Comparison of ENCODE assay signal across 15 cellular contexts in the genomic region with DNA sequence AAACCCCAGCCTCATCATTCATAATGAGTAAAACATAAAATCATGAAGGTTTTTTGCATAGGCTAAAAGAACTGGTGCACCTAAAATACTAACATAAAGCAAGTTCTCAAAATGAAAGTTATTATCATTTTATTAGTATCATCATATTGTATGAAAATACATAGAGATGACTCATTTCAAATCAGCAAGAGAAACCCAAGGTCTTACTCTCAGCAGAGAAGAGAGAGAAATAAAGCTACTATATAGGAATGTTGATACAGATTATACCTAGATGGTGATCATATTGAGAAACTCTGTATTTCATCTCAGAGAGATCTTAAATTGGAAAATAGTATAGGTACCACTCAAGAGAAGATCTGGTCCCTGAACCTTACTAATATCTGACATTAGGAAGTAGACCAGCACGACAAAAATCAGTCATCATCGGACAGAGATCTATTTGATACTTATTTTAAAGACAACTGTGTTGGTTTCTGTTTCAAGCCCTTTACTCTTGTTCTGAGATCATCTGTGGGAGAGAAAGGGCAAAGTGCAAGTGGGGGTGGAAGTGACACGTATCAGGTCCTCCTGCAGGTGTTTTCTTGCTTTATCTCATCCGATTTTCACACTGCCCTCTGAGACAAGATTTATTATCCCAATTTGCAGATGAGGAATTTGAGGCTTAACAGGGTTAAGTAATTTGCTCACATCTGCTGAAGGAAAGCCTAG.
DNase-seq lines count a peak whose midpoint lies in the region; ATAC-seq and TF ChIP-seq lines count a peak whose summit lies in the region.
"Had no signal": no experiment of that assay in that cellular context is flagged by ENCODE, and none has a peak within 500 bp of the region (broad histone marks: within the 10 kb centered on the region; RNA-seq: fewer than 3 reads in every experiment).

No MANE protein-coding gene starts in this region.

- H3K4me1 Mint-ChIP-seq in activated CD8-positive, alpha-beta T cell treated with anti-CD3 and anti-CD28 coated beads for 36 hours (ENCODE audit: low read depth) = no peaks in the 10 kb centered on the region
- H3K4me1 Mint-ChIP-seq in activated CD8-positive, alpha-beta T cell treated with anti-CD3 and anti-CD28 coated beads, Interleukin-2, amount 10 ng/mL, durations not matched to agents 7 days and 5 days (ENCODE audit: low read depth) = no peaks in the 10 kb centered on the region
- no peaks in the 10 kb centered on the region for H3K4me1 Mint-ChIP-seq in stimulated activated effector memory CD8-positive, alpha-beta T cell treated with anti-CD3 and anti-CD28 coated beads, Interleukin-12 subunit alpha, Interleukin-12 subunit beta, amount 100 ng/mL, for 72 hours

- no peaks in the 10 kb centered on the region for H3K4me1 ChIP-seq in adrenal gland (replicated peaks in 1 of 2)

- WGBS in adrenal gland, 4 donors = 32 to 56% (median 44%) methylated on average over 4 of the region's 4 CpGs

- TF ChIP-seq CTCF in activated CD8-positive, alpha-beta T cell treated with anti-CD3 and anti-CD28 coated beads for 36 hours (IDR thresholded peaks at IDR 0.05) = no peak
- no peak for TF ChIP-seq CTCF in adrenal gland (IDR thresholded peaks at IDR 0.05)

- CTCF ChIA-PET in activated CD8-positive, alpha-beta T cell treated with anti-CD3 and anti-CD28 coated beads for 36 hours (lab: Charles Lee) = interaction anchor here (1.0 kb wide), 1 partner anchor 9 kb away, joined by 3 read pairs; no protein-coding TSS in a partner anchor
- CTCF ChIA-PET in activated CD8-positive, alpha-beta T cell treated with anti-CD3 and anti-CD28 coated beads, Interleukin-2, amount 10 ng/mL, durations not matched to agents 7 days and 5 days (lab: Charles Lee) = no interaction called here

- no peak overlapping the region for H3K4me3 ChIP-seq in adrenal gland
- H3K4me3 ChIP-seq: GM23248, SK-N-MC, smooth muscle cell had no signal

- H3K36me3 ChIP-seq in adrenal gland (replicated peaks in 1 of 2) = no peaks in the 10 kb centered on the region

- no peak overlapping the region for H3K4me3 Mint-ChIP-seq in activated CD8-positive, alpha-beta T cell treated with anti-CD3 and anti-CD28 coated beads for 36 hours
- H3K4me3 Mint-ChIP-seq in activated CD8-positive, alpha-beta T cell treated with anti-CD3 and anti-CD28 coated beads, Interleukin-2, amount 10 ng/mL, durations not matched to agents 7 days and 5 days = no peak overlapping the region
- no peak overlapping the region for H3K4me3 Mint-ChIP-seq in stimulated activated effector memory CD8-positive, alpha-beta T cell treated with anti-CD3 and anti-CD28 coated beads, Interleukin-12 subunit alpha, Interleukin-12 subunit beta, amount 100 ng/mL, for 72 hours
- H3K4me3 Mint-ChIP-seq: effector memory CD8-positive, alpha-beta T cell had no signal

- H3K27me3 ChIP-seq in adrenal gland = no peaks in the 10 kb centered on the region

- DNase-seq in activated CD8-positive, alpha-beta T cell treated with anti-CD3 and anti-CD28 coated beads for 36 hours = peak; percentile 9
- DNase-seq in activated CD8-positive, alpha-beta T cell treated with anti-CD3 and anti-CD28 coated beads, Interleukin-2, amount 10 ng/mL, durations not matched to agents 7 days and 5 days = no peak
- DNase-seq in stimulated activated effector memory CD8-positive, alpha-beta T cell treated with anti-CD3 and anti-CD28 coated beads, Interleukin-12 subunit alpha, Interleukin-12 subunit beta, amount 100 ng/mL, for 72 hours (ENCODE audit: low spot score in 2 of 2) = no peak
- no peak for DNase-seq in HCEC 1CT
- DNase-seq in adrenal gland = no peak
- DNase-seq in NCI-H345 treated with DMSO at 0.1 percent for 48 hours (lab: John Stamatoyannopoulos, UW; ENCODE audit: unreplicated experiment) = no peak
- DNase-seq: activated CD4-positive, alpha-beta T cell treated with anti-CD3 and anti-CD28 coated beads, Interleukin-2, amount 50 U/mL, for 4 hours; DMS 273 treated with DMSO at 0.1 percent for 48 hours; effector memory CD8-positive, alpha-beta T cell; GM23248; NCI-H446 had no signal

- no peaks in the 10 kb centered on the region for H3K36me3 Mint-ChIP-seq in activated CD8-positive, alpha-beta T cell treated with anti-CD3 and anti-CD28 coated beads for 36 hours (ENCODE audit: low read depth)
- H3K36me3 Mint-ChIP-seq in activated CD8-positive, alpha-beta T cell treated with anti-CD3 and anti-CD28 coated beads, Interleukin-2, amount 10 ng/mL, durations not matched to agents 7 days and 5 days (ENCODE audit: low read depth) = no peaks in the 10 kb centered on the region
- no peaks in the 10 kb centered on the region for H3K36me3 Mint-ChIP-seq in stimulated activated effector memory CD8-positive, alpha-beta T cell treated with anti-CD3 and anti-CD28 coated beads, Interleukin-12 subunit alpha, Interleukin-12 subunit beta, amount 100 ng/mL, for 72 hours

- POLR2A ChIA-PET in activated CD8-positive, alpha-beta T cell treated with anti-CD3 and anti-CD28 coated beads for 36 hours (lab: Charles Lee) = no interaction called here
- POLR2A ChIA-PET in activated CD8-positive, alpha-beta T cell treated with anti-CD3 and anti-CD28 coated beads, Interleukin-2, amount 10 ng/mL, durations not matched to agents 7 days and 5 days (lab: Charles Lee) = no interaction called here

- H3K27me3 Mint-ChIP-seq in activated CD8-positive, alpha-beta T cell treated with anti-CD3 and anti-CD28 coated beads for 36 hours = peaks cover 4% of the 10 kb centered on the region
- H3K27me3 Mint-ChIP-seq in activated CD8-positive, alpha-beta T cell treated with anti-CD3 and anti-CD28 coated beads, Interleukin-2, amount 10 ng/mL, durations not matched to agents 7 days and 5 days (ENCODE audit: low read depth) = no peaks in the 10 kb centered on the region
- H3K27me3 Mint-ChIP-seq: effector memory CD8-positive, alpha-beta T cell had no signal

- no peak for TF ChIP-seq POLR2A in adrenal gland (IDR thresholded peaks at IDR 0.05)

- H3K27ac Mint-ChIP-seq in activated CD8-positive, alpha-beta T cell treated with anti-CD3 and anti-CD28 coated beads for 36 hours = no peak overlapping the region
- H3K27ac Mint-ChIP-seq in activated CD8-positive, alpha-beta T cell treated with anti-CD3 and anti-CD28 coated beads, Interleukin-2, amount 10 ng/mL, durations not matched to agents 7 days and 5 days = no peak overlapping the region
- no peak overlapping the region for H3K27ac Mint-ChIP-seq in stimulated activated effector memory CD8-positive, alpha-beta T cell treated with anti-CD3 and anti-CD28 coated beads, Interleukin-12 subunit alpha, Interleukin-12 subunit beta, amount 100 ng/mL, for 72 hours
- H3K27ac Mint-ChIP-seq: effector memory CD8-positive, alpha-beta T cell had no signal

- no peaks in the 10 kb centered on the region for H3K9me3 Mint-ChIP-seq in activated CD8-positive, alpha-beta T cell treated with anti-CD3 and anti-CD28 coated beads for 36 hours
- no peaks in the 10 kb centered on the region for H3K9me3 Mint-ChIP-seq in activated CD8-positive, alpha-beta T cell treated with anti-CD3 and anti-CD28 coated beads, Interleukin-2, amount 10 ng/mL, durations not matched to agents 7 days and 5 days (ENCODE audit: insufficient read depth)
- no peaks in the 10 kb centered on the region for H3K9me3 Mint-ChIP-seq in stimulated activated effector memory CD8-positive, alpha-beta T cell treated with anti-CD3 and anti-CD28 coated beads, Interleukin-12 subunit alpha, Interleukin-12 subunit beta, amount 100 ng/mL, for 72 hours
- H3K9me3 Mint-ChIP-seq: effector memory CD8-positive, alpha-beta T cell had no signal

- no peak for ATAC-seq in activated CD8-positive, alpha-beta T cell treated with anti-CD3 and anti-CD28 coated beads for 36 hours
- ATAC-seq in activated CD8-positive, alpha-beta T cell treated with anti-CD3 and anti-CD28 coated beads, Interleukin-2, amount 10 ng/mL, durations not matched to agents 7 days and 5 days = no peak
- ATAC-seq in GM21825 (IDR thresholded peaks at IDR 0.05; ENCODE audit: unreplicated experiment) = peak; percentile 86
- ATAC-seq in HG03196 (IDR thresholded peaks at IDR 0.05; ENCODE audit: unreplicated experiment) = peak; percentile 89
- peak; percentile 61 for ATAC-seq in stimulated activated effector memory CD8-positive, alpha-beta T cell treated with anti-CD3 and anti-CD28 coated beads, Interleukin-12 subunit alpha, Interleukin-12 subunit beta, amount 100 ng/mL, for 72 hours
- ATAC-seq: effector memory CD8-positive, alpha-beta T cell had no signal

- H3K27ac ChIP-seq in adrenal gland = no peak overlapping the region
- H3K27ac ChIP-seq: GM23248, SK-N-MC had no signal

- intact Hi-C loops in activated CD8-positive, alpha-beta T cell treated with anti-CD3 and anti-CD28 coated beads for 36 hours (cut with micrococcal nuclease) = no loop called here
- intact Hi-C loops in adrenal gland (cut with DNase I) = no loop called here

- no peaks in the 10 kb centered on the region for H3K9me3 ChIP-seq in adrenal gland (replicated peaks in 1 of 3)

Comparison
In these comparisons a context has a peak if more than half of its experiments do, and no peak if none do; other contexts are left out.
1. ATAC-seq: peak in GM21825 (single experiment), HG03196 (single experiment) and stimulated activated effector memory CD8-positive, alpha-beta T cell treated with anti-CD3 and anti-CD28 coated beads, Interleukin-12 subunit alpha, Interleukin-12 subunit beta, amount 100 ng/mL, for 72 hours (single experiment); none in activated CD8-positive, alpha-beta T cell treated with anti-CD3 and anti-CD28 coated beads for 36 hours (single experiment) and activated CD8-positive, alpha-beta T cell treated with anti-CD3 and anti-CD28 coated beads, Interleukin-2, amount 10 ng/mL, durations not matched to agents 7 days and 5 days (single experiment).